18 cellular contexts compared by ENCODE assay signal in the genomic region with DNA sequence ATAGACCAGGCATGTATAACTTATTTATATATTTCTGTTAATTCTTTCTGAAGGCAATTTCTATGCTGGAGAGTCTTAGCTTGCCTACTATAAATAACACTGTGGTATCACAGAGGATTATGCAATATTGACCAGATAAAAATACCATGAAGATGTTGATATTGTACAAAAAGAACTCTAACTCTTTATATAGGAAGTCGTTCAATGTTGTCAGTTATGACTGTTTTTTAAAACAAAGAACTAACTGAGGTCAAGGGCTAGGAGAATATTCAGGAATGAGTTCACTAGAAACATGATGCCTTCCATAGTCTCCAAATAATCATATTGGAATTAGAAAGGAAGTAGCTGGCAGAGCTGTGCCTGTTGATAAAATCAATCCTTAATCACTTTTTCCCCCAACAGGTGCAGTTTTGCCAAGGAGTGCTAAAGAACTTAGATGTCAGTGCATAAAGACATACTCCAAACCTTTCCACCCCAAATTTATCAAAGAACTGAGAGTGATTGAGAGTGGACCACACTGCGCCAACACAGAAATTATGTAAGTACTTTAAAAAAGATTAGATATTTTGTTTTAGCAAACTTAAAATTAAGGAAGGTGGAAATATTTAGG. TPM values are rescaled to one million over a fixed set of nuclear protein-coding genes. Genes with fewer than 3 reads are reported as not detected.
DNase-seq lines count a peak whose midpoint lies in the region; ATAC-seq and TF ChIP-seq lines count a peak whose summit lies in the region.
"Had no signal": no experiment of that assay in that cellular context is flagged by ENCODE, and none has a peak within 500 bp of the region (broad histone marks: within the 10 kb centered on the region; RNA-seq: fewer than 3 reads in every experiment).

No MANE protein-coding gene starts in this region.

- no peak overlapping the region for H2BK5ac ChIP-seq in trophoblast cell (ENCODE audit: low read depth, low read length, poor library complexity)

- H3K27me3 ChIP-seq in HCT116 (ENCODE audit: insufficient read depth, low read length), result no peaks in the 10 kb centered on the region
- H3K27me3 ChIP-seq in RWPE2 (ENCODE audit: insufficient read depth, poor library complexity, severe bottlenecking), result no peaks in the 10 kb centered on the region
- H3K27me3 ChIP-seq in trophoblast cell (ENCODE audit: insufficient read depth, low read length), result no peaks in the 10 kb centered on the region
- H3K27me3 ChIP-seq: pancreas, upper lobe of left lung had no signal

- H2BK12ac ChIP-seq in trophoblast cell (ENCODE audit: low read length), result no peak overlapping the region

- no peak for ATAC-seq in HCT116
- peak; percentile 13; the same call in 1 of the 3 replicates for ATAC-seq in RWPE2 (ENCODE audit: low read depth)
- ATAC-seq in Right ventricle myocardium superior (ENCODE audit: poor library complexity), result no peak
- ATAC-seq in activated CD8-positive, alpha-beta T cell treated with anti-CD3 and anti-CD28 coated beads, Interleukin-2, amount 10 ng/mL, durations not matched to agents 7 days and 5 days, result no peak
- no peak for ATAC-seq in HG02623 (IDR thresholded peaks at IDR 0.05; ENCODE audit: unreplicated experiment)
- ATAC-seq: activated CD4-positive, alpha-beta T cell treated with anti-CD3 and anti-CD28 coated beads for 36 hours; stimulated activated naive B cell treated with anti-CD40 and anti-IgM and Interleukin-4, amounts not matched to agents 10 μg/mL and 1 μg/mL and 100 μg/mL, for 72 hours had no signal

- TF ChIP-seq RAD21 in HCT116 (IDR thresholded peaks at IDR 0.05; ENCODE audit: low read depth), result no peak

- no TSS peak for BruUV-seq in HCT116 (replicated peaks; lab: Mats Ljungman, UMichigan)

- H3K9me3 ChIP-seq in HCT116 (ENCODE audit: control insufficient read depth in 1 of 2, insufficient read depth in 1 of 2, low read depth in 1 of 2, low read length in 2 of 2) (no peaks in the 10 kb centered on the region), RWPE2 (ENCODE audit: severe bottlenecking) (no peaks in the 10 kb centered on the region), trophoblast cell (ENCODE audit: insufficient read depth, low read depth, low read length) (no peaks in the 10 kb centered on the region)
- H3K9me3 ChIP-seq: pancreas, upper lobe of left lung had no signal

- H3K4ac ChIP-seq in trophoblast cell (ENCODE audit: low read depth, low read length), result no peak overlapping the region

- H3K4me2 ChIP-seq in HCT116 (ENCODE audit: low read length) (peak overlapping the region; percentile 84; the same call in 1 of the 2 replicates), trophoblast cell (ENCODE audit: low read length) (no peak overlapping the region)

- H3K4me1 ChIP-seq in HCT116 (ENCODE audit: control insufficient read depth in 1 of 2, insufficient read depth in 2 of 2, low read length in 2 of 2), result peaks cover 13 to 18% of the 10 kb centered on the region in 2 experiments; a peak in 3 of 4 replicates
- peaks cover 22% of the 10 kb centered on the region for H3K4me1 ChIP-seq in RWPE2 (ENCODE audit: insufficient read depth, poor library complexity, severe bottlenecking)
- H3K4me1 ChIP-seq in trophoblast cell (ENCODE audit: control insufficient read depth in 1 of 2, insufficient read depth in 2 of 2, low read length in 2 of 2), result no peaks in the 10 kb centered on the region

- H3K79me2 ChIP-seq in HCT116 (ENCODE audit: insufficient read depth, low read length), result no peaks in the 10 kb centered on the region
- no peaks in the 10 kb centered on the region for H3K79me2 ChIP-seq in trophoblast cell (ENCODE audit: control insufficient read depth, insufficient read depth, low read length, poor library complexity)

- peaks cover 3% of the 10 kb centered on the region for H3K27me3 Mint-ChIP-seq in activated CD8-positive, alpha-beta T cell treated with anti-CD3 and anti-CD28 coated beads, Interleukin-2, amount 10 ng/mL, durations not matched to agents 7 days and 5 days (ENCODE audit: low read depth)
- H3K27me3 Mint-ChIP-seq: stimulated activated naive B cell treated with anti-CD40 and anti-IgM and Interleukin-4, amounts not matched to agents 10 μg/mL and 1 μg/mL and 100 μg/mL, for 72 hours had no signal

- H2BK120ac ChIP-seq in trophoblast cell (ENCODE audit: insufficient read depth, low read length, poor library complexity), result no peak overlapping the region

- H3K9ac ChIP-seq in HCT116 (ENCODE audit: low read length) (no peak overlapping the region), trophoblast cell (ENCODE audit: low read length) (no peak overlapping the region)

- intact Hi-C loops in HCT116 (cut with micrococcal nuclease), result no loop called here
- intact Hi-C loops in Right ventricle myocardium superior (cut with DNase I), result no loop called here

- H2AFZ ChIP-seq in HCT116 (ENCODE audit: low read depth, low read length, poor library complexity, severe bottlenecking) (peak overlapping the region; percentile 99), trophoblast cell (ENCODE audit: insufficient read depth, low read length, poor library complexity) (no peak overlapping the region)

- WGBS in trophoblast cell (ENCODE audit: extremely low coverage, insufficient coverage, insufficient read length), result no CpG with 5 or more reads among the region's 2 CpGs

- POLR2A ChIA-PET in HCT116 (lab: Charles Lee), result no interaction called here
- POLR2A ChIA-PET in activated CD8-positive, alpha-beta T cell treated with anti-CD3 and anti-CD28 coated beads, Interleukin-2, amount 10 ng/mL, durations not matched to agents 7 days and 5 days (lab: Charles Lee), result no interaction called here

- no peaks in the 10 kb centered on the region for H3K4me1 Mint-ChIP-seq in activated CD8-positive, alpha-beta T cell treated with anti-CD3 and anti-CD28 coated beads, Interleukin-2, amount 10 ng/mL, durations not matched to agents 7 days and 5 days (ENCODE audit: low read depth)
- H3K4me1 Mint-ChIP-seq: activated naive CD8-positive, alpha-beta T cell treated with anti-CD3 and anti-CD28 coated beads, Interleukin-2, amount 10 ng/mL, durations not matched to agents 7 days and 5 days had no signal

- no peaks in the 10 kb centered on the region for H3K79me1 ChIP-seq in trophoblast cell (ENCODE audit: low read length)

- RAD21 ChIA-PET in HCT116 (lab: Charles Lee; ENCODE audit: low non-redundant PET in 1 of 2, low total read pairs in 2 of 2, uncharacterized antibody in 2 of 2, unreplicated experiment in 2 of 2), result no interaction called here

- no peak overlapping the region for H3K14ac ChIP-seq in trophoblast cell (ENCODE audit: low read length)

- CTCF ChIA-PET in HCT116 (lab: Charles Lee), result interaction anchor here (0.6 to 1.4 kb wide), 3 partner anchors 12 to 123 kb away, joined by 3 to 5 read pairs (median 3); no protein-coding TSS in a partner anchor
- CTCF ChIA-PET in activated CD8-positive, alpha-beta T cell treated with anti-CD3 and anti-CD28 coated beads, Interleukin-2, amount 10 ng/mL, durations not matched to agents 7 days and 5 days (lab: Charles Lee), result no interaction called here

- no peak overlapping the region for H3K27ac Mint-ChIP-seq in activated CD8-positive, alpha-beta T cell treated with anti-CD3 and anti-CD28 coated beads, Interleukin-2, amount 10 ng/mL, durations not matched to agents 7 days and 5 days
- H3K27ac Mint-ChIP-seq: activated CD4-positive, alpha-beta T cell treated with anti-CD3 and anti-CD28 coated beads for 36 hours; activated naive CD8-positive, alpha-beta T cell treated with anti-CD3 and anti-CD28 coated beads, Interleukin-2, amount 10 ng/mL, durations not matched to agents 7 days and 5 days; stimulated activated naive B cell treated with anti-CD40 and anti-IgM and Interleukin-4, amounts not matched to agents 10 μg/mL and 1 μg/mL and 100 μg/mL, for 72 hours had no signal

- H3K27ac ChIP-seq in HCT116 (ENCODE audit: low read depth, low read length) (no peak overlapping the region), RWPE2 (ENCODE audit: poor library complexity, severe bottlenecking) (peak overlapping the region; percentile 61), trophoblast cell (ENCODE audit: low read depth, low read length) (no peak overlapping the region)

- H3K4me3 ChIP-seq in HCT116 (replicated peaks in 1 of 2; ENCODE audit: low read depth in 1 of 2, low read length in 2 of 2) (no peak overlapping the region), RWPE2 (ENCODE audit: severe bottlenecking) (no peak overlapping the region), foreskin fibroblast (ENCODE audit: low read depth in 1 of 2, low read length in 2 of 2) (no peak overlapping the region), trophoblast cell (ENCODE audit: low read depth, low read length) (no peak overlapping the region)

- H3K23ac ChIP-seq in trophoblast cell (ENCODE audit: low read length), result no peak overlapping the region

- no peak overlapping the region for H3K18ac ChIP-seq in trophoblast cell (ENCODE audit: low read length)

- H4K20me1 ChIP-seq in HCT116 (ENCODE audit: insufficient read depth), result no peaks in the 10 kb centered on the region

- H3K36me3 ChIP-seq in HCT116 (ENCODE audit: control insufficient read depth in 1 of 2, insufficient read depth in 2 of 2, low read length in 2 of 2) (no peaks in the 10 kb centered on the region), RWPE2 (ENCODE audit: low read depth) (peaks cover 8% of the 10 kb centered on the region; the same call in 1 of the 2 replicates), trophoblast cell (ENCODE audit: control insufficient read depth in 1 of 2, insufficient read depth in 2 of 2, low read length in 2 of 2) (no peaks in the 10 kb centered on the region)
- H3K36me3 ChIP-seq: pancreas, upper lobe of left lung had no signal

- H3K9me3 Mint-ChIP-seq in activated CD8-positive, alpha-beta T cell treated with anti-CD3 and anti-CD28 coated beads, Interleukin-2, amount 10 ng/mL, durations not matched to agents 7 days and 5 days (ENCODE audit: insufficient read depth), result no peaks in the 10 kb centered on the region

- H4K12ac ChIP-seq in trophoblast cell (ENCODE audit: low read depth, low read length), result no peak overlapping the region

- no peaks in the 10 kb centered on the region for H3K36me3 Mint-ChIP-seq in activated CD8-positive, alpha-beta T cell treated with anti-CD3 and anti-CD28 coated beads, Interleukin-2, amount 10 ng/mL, durations not matched to agents 7 days and 5 days (ENCODE audit: low read depth)
- H3K36me3 Mint-ChIP-seq: activated naive CD8-positive, alpha-beta T cell treated with anti-CD3 and anti-CD28 coated beads, Interleukin-2, amount 10 ng/mL, durations not matched to agents 7 days and 5 days; stimulated activated naive B cell treated with anti-CD40 and anti-IgM and Interleukin-4, amounts not matched to agents 10 μg/mL and 1 μg/mL and 100 μg/mL, for 72 hours had no signal

- no peak overlapping the region for H4K91ac ChIP-seq in trophoblast cell (ENCODE audit: low read depth, low read length)

- no peak for TF ChIP-seq POLR2A in HCT116 (IDR thresholded peaks at IDR 0.05; ENCODE audit: borderline replicate concordance, extremely low read depth, insufficient read depth, insufficient read length)

- H2AK5ac ChIP-seq in trophoblast cell (ENCODE audit: low read length), result no peak overlapping the region

- H3K4me3 Mint-ChIP-seq in activated CD8-positive, alpha-beta T cell treated with anti-CD3 and anti-CD28 coated beads, Interleukin-2, amount 10 ng/mL, durations not matched to agents 7 days and 5 days, result no peak overlapping the region
- H3K4me3 Mint-ChIP-seq: activated CD4-positive, alpha-beta T cell treated with anti-CD3 and anti-CD28 coated beads for 36 hours; activated naive CD8-positive, alpha-beta T cell treated with anti-CD3 and anti-CD28 coated beads, Interleukin-2, amount 10 ng/mL, durations not matched to agents 7 days and 5 days; stimulated activated naive B cell treated with anti-CD40 and anti-IgM and Interleukin-4, amounts not matched to agents 10 μg/mL and 1 μg/mL and 100 μg/mL, for 72 hours had no signal

- TF ChIP-seq CTCF in HCT116 (IDR thresholded peaks at IDR 0.05 in 2 of 3, conservative IDR thresholded peaks at IDR 0.05 in 1 of 3; ENCODE audit: borderline replicate concordance in 1 of 3, insufficient read depth in 1 of 3, low read depth in 2 of 3, low read length in 2 of 3) (no peak), RWPE2 (IDR thresholded peaks at IDR 0.05; ENCODE audit: poor library complexity, severe bottlenecking) (no peak), foreskin fibroblast (IDR thresholded peaks at IDR 0.05; ENCODE audit: low read depth, low read length) (no peak)

- DNase-seq in AML-193 (lab: John Stamatoyannopoulos, UW), result peak; percentile 29 to 39
- no peak for DNase-seq in HCT116 (ENCODE audit: low read depth, low spot score)
- DNase-seq in RWPE2 (ENCODE audit: low spot score), result no peak
- DNase-seq in foreskin fibroblast, result peak; percentile 30 to 56
- DNase-seq in Right ventricle myocardium superior, result no peak
- no peak for DNase-seq in activated CD8-positive, alpha-beta T cell treated with anti-CD3 and anti-CD28 coated beads, Interleukin-2, amount 10 ng/mL, durations not matched to agents 7 days and 5 days
- no peak for DNase-seq in trophoblast cell
- DNase-seq: activated CD4-positive, alpha-beta T cell treated with anti-CD3 and anti-CD28 coated beads for 36 hours; activated naive CD8-positive, alpha-beta T cell treated with anti-CD3 and anti-CD28 coated beads, Interleukin-2, amount 10 ng/mL, durations not matched to agents 7 days and 5 days; activated T-cell treated with anti-CD3 and anti-CD28 coated beads for 4 hours; cerebellar nuclear complex; NCI-H1436 treated with DMSO at 0.1 percent for 48 hours; NCI-H2227 treated with DMSO at 0.1 percent for 48 hours; stimulated activated naive B cell treated with anti-CD40 and anti-IgM and Interleukin-4, amounts not matched to agents 10 μg/mL and 1 μg/mL and 100 μg/mL, for 72 hours had no signal

- no peak overlapping the region for H4K8ac ChIP-seq in trophoblast cell (ENCODE audit: low read depth, low read length)

- peaks cover 2% of the 10 kb centered on the region; the same call in 1 of the 2 replicates for H3K9me2 ChIP-seq in HCT116 (ENCODE audit: insufficient read depth)

RNA-seq across cellular contexts. Expression of a gene that starts 0.9 kb away (rescaled TPM):
- total RNA-seq in HCT116 (2021; ENCODE audit: unreplicated experiment) (1.8 TPM), Right ventricle myocardium superior (not detected)
- 2.3 and 2.5 TPM in 2 replicates for polyA plus RNA-seq in HCT116 (2012)
- not detected for total RNA-seq in activated CD8-positive, alpha-beta T cell treated with anti-CD3 and anti-CD28 coated beads, Interleukin-2, amount 10 ng/mL, durations not matched to agents 7 days and 5 days
- not detected in 2 replicates for polyA plus RNA-seq in trophoblast cell (2013)
- total RNA-seq: H1 had no signal
- polyA plus RNA-seq: H1 had no signal

Comparison
In these comparisons a context has a peak if more than half of its experiments do, and no peak if none do; other contexts are left out.
1. DNase-seq: peak in AML-193 (2 of 2) and foreskin fibroblast (2 of 2); none in HCT116 (single experiment), RWPE2 (single experiment), Right ventricle myocardium superior (single experiment), activated CD8-positive, alpha-beta T cell treated with anti-CD3 and anti-CD28 coated beads, Interleukin-2, amount 10 ng/mL, durations not matched to agents 7 days and 5 days (single experiment) and trophoblast cell (0 of 2).